17 cellular contexts compared by ENCODE assay signal in genomic region chr1:183514235-183514634, GRCh38.
"Had no signal": no experiment of that assay in that cellular context is flagged by ENCODE, and none has a peak within 500 bp of the region (broad histone marks: within the 10 kb centered on the region; RNA-seq: fewer than 3 reads in every experiment).

No MANE protein-coding gene starts in this region.

- H3K27me3 ChIP-seq: esophagus muscularis mucosa, left lung, sigmoid colon, suprapubic skin, upper lobe of right lung had no signal

- H3K9me3 Mint-ChIP-seq: activated B cell treated with CpG ODN at 0.5 μM for 24 hours; activated naive CD4-positive, alpha-beta T cell treated with anti-CD3 and anti-CD28 coated beads, Interleukin-2, amount 10 ng/mL, durations not matched to agents 7 days and 5 days; activated T-helper 2 cell treated with anti-CD3 and anti-CD28 coated beads, Interferon-gamma antibody, Interleukin-2, Interleukin-4, amounts not matched to agents 10 μg/mL and 5 μg/mL and 100 μg/mL, durations not matched to agents 14 hours and 24 hours and 36 hours; nephron progenitor cell had no signal

- H3K4me3 Mint-ChIP-seq: activated B cell treated with CpG ODN at 0.5 μM for 24 hours; activated naive CD4-positive, alpha-beta T cell treated with anti-CD3 and anti-CD28 coated beads, Interleukin-2, amount 10 ng/mL, durations not matched to agents 7 days and 5 days; nephron progenitor cell had no signal

- FAIRE-seq: TTC549 had no signal

- H3K27ac ChIP-seq: esophagus muscularis mucosa, left lung, suprapubic skin, upper lobe of right lung had no signal

- DNase-seq: activated B cell treated with CpG ODN at 0.5 μM for 24 hours; activated CD4-positive, alpha-beta T cell treated with anti-CD3 and anti-CD28 coated beads, Interleukin-2, amount 50 U/mL, for 1 hour; activated naive CD4-positive, alpha-beta T cell treated with anti-CD3 and anti-CD28 coated beads, Interleukin-2, amount 10 ng/mL, durations not matched to agents 7 days and 5 days; cerebellar nuclear complex; head of caudate nucleus; left lung; mesendoderm; nephron progenitor cell; sigmoid colon; stimulated activated CD4-positive, alpha-beta T cell treated with anti-CD3 and anti-CD28 coated beads, Interleukin-2, amount 100 ng/mL, for 48 hours; stimulated activated naive CD8-positive, alpha-beta T cell treated with anti-CD3 and anti-CD28 coated beads, Interleukin-15, Interleukin-2, amounts not matched to agents 100 U/mL and 50 U/mL, for 24 hours; T-helper 2 cell; upper lobe of right lung had no signal

- H3K4me1 Mint-ChIP-seq: nephron progenitor cell had no signal

- H3K9me3 ChIP-seq: esophagus muscularis mucosa, left lung, sigmoid colon, suprapubic skin, upper lobe of right lung had no signal

- H3K27me3 Mint-ChIP-seq: activated B cell treated with CpG ODN at 0.5 μM for 24 hours; activated naive CD4-positive, alpha-beta T cell treated with anti-CD3 and anti-CD28 coated beads, Interleukin-2, amount 10 ng/mL, durations not matched to agents 7 days and 5 days had no signal

- H3K27ac Mint-ChIP-seq: activated B cell treated with CpG ODN at 0.5 μM for 24 hours; activated T-helper 2 cell treated with anti-CD3 and anti-CD28 coated beads, Interferon-gamma antibody, Interleukin-2, Interleukin-4, amounts not matched to agents 10 μg/mL and 5 μg/mL and 100 μg/mL, durations not matched to agents 14 hours and 24 hours and 36 hours; nephron progenitor cell had no signal

- H3K4me3 ChIP-seq: esophagus muscularis mucosa, left lung, sigmoid colon, suprapubic skin, upper lobe of right lung had no signal

- ATAC-seq: stimulated activated naive CD8-positive, alpha-beta T cell treated with anti-CD3 and anti-CD28 coated beads, Interleukin-15, Interleukin-2, amounts not matched to agents 100 U/mL and 50 U/mL, for 24 hours; upper lobe of right lung had no signal
